ENCODE assay signal across 8 cellular contexts in the genomic region with DNA sequence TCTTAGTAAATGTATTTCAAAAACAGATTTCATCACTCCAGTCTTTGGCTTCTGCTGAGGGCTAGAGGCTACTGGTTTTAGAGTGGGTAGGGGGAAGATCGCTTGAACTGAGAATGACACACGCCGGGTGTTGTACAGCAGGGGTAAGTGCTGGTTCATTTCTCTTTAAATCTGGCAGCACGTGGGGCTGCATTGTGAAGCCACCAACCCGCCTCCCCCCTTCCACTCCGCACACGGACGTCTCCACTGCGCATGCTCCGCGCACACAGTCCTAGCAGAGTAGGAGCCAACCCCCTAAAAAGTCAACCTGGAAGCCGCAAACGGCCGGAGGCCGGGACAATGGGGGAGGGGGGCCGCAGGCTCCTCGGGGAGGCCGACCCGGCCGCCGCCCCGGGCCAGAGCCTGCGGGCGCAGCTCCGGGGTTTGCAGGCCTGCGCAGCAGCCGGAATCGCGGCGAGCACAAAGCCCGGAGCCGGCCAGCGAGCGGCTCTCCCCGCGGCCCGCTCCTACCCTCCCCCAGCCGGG. TPM values are rescaled to one million over a fixed set of nuclear protein-coding genes. Genes with fewer than 3 reads are reported as not detected.
DNase-seq lines count a peak whose midpoint lies in the region; ATAC-seq, FAIRE-seq and TF ChIP-seq lines count a peak whose summit lies in the region.

No MANE protein-coding gene starts in this region.

- TF ChIP-seq CTCF in AG09309 (IDR thresholded peaks at IDR 0.05; ENCODE audit: control insufficient read depth, insufficient read depth, low read depth, low read length, missing control alignments) = no peak
- no peak for TF ChIP-seq CTCF in kidney (IDR thresholded peaks at IDR 0.05; ENCODE audit: borderline replicate concordance, extremely low read depth, insufficient read depth)

- peak overlapping the region; percentile 77 to 86 for H3K27ac ChIP-seq in kidney (ENCODE audit: low read depth in 2 of 2, low read length in 2 of 2)

- H3K4me1 ChIP-seq in kidney (ENCODE audit: control insufficient read depth in 1 of 2, insufficient read depth in 1 of 2, low read depth in 1 of 2, low read length in 2 of 2) = peaks cover 3 to 13% of the 10 kb centered on the region in 2 donors

- peak overlapping the region; percentile 60 to 91 for H3K9ac ChIP-seq in kidney (ENCODE audit: low read length in 2 of 2)

- intact Hi-C loops in kidney (cut with DNase I) = no loop called here

- ATAC-seq in GM19035 (IDR thresholded peaks at IDR 0.05; ENCODE audit: unreplicated experiment) = peak; percentile 47
- ATAC-seq in HG03378 (IDR thresholded peaks at IDR 0.05; ENCODE audit: unreplicated experiment) = peak; percentile 41

- H3K4me3 ChIP-seq in AG09309 (ENCODE audit: control insufficient read depth, low read depth, low read length) = peak overlapping the region; percentile 54
- peak overlapping the region; percentile 59 to 63 for H3K4me3 ChIP-seq in kidney (ENCODE audit: low read length in 2 of 2)

- no peaks in the 10 kb centered on the region for H3K9me3 ChIP-seq in kidney (ENCODE audit: control insufficient read depth in 1 of 2, low read length in 2 of 2)

- FAIRE-seq in kidney (lab: Jason Lieb, UNC) = no peak

- H3K36me3 ChIP-seq in kidney (ENCODE audit: control insufficient read depth in 1 of 2, insufficient read depth in 2 of 2, low read length in 2 of 2) = no peaks in the 10 kb centered on the region

- peak; percentile 66 for DNase-seq in AG09309 (ENCODE audit: low read depth)
- peak; percentile 86 for DNase-seq in NCI-H460 (ENCODE audit: extremely low read depth, low read depth)
- peak; percentile 78 to 82 for DNase-seq in activated CD4-positive, alpha-beta T cell treated with anti-CD3 and anti-CD28 coated beads for 24 hours (ENCODE audit: low read depth in 2 of 2)
- DNase-seq in cerebellum (ENCODE audit: low spot score) = peak; percentile 94
- peak; percentile 97 for DNase-seq in kidney
- peak; percentile 75 to 86 (median 85) for DNase-seq in stimulated activated CD4-positive, alpha-beta T cell treated with anti-CD3 and anti-CD28 coated beads, Interleukin-12 subunit alpha, Interleukin-12 subunit beta, amount 100 ng/mL, for 48 hours (ENCODE audit: low read depth in 2 of 3, low spot score in 1 of 3)

RNA-seq across cellular contexts. Expression of a gene that starts 1.3 kb away (rescaled TPM):
- total RNA-seq in NCI-H460 (2014; rRNA removed; shearing (Covaris generic)) = 65.6 and 67.3 TPM in 2 replicates
- polyA plus RNA-seq in NCI-H460 (2014; cell fraction: nucleus; rRNA removed) = 55.2 and 62.8 TPM in 2 replicates
- 52.4 TPM for total RNA-seq in cerebellum
- total RNA-seq in kidney = 50.9 TPM
- 26.7 TPM for polyA plus RNA-seq in kidney (ENCODE audit: insufficient read depth, low read depth, low replicate concordance)

Comparison
In these comparisons a context has a peak if more than half of its experiments do, and no peak if none do; other contexts are left out.
1. Peak in every context shown above with its lines: DNase-seq, ATAC-seq, H3K4me3 ChIP-seq and H3K27ac ChIP-seq.